15 cellular contexts compared by ENCODE assay signal in the genomic region with DNA sequence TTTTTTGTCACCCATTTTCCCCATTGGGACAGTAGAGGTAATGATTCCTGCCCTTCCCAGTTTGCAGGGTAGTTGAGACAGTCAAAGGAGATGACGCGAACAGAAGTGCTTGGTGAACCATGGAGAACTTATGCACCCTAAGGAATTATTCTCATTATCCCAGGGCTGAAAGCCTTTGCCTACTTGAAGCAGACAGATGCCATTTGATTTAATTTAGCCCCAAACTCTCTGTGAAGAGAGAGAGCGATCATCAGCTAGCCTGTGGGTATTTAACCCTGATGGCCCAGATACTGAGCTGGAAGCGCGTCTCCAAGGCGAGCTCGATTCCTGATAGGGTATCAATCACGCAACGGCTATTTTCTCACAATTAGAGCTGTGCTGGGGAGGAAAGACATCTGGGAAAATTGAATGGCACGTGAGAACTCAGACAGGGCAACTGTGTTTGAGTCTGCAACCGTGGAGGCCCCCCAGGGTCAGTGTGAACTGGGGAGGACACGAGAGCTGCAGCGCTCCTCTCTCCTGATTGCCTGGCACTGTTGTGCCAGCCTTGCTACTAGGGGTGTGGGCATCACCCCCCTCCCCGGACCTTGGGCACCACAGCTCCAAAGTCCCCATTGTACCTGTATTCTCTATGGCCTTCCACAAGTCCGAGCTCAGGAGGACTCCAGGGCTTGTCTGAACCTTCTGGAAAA.
"Had no signal": no experiment of that assay in that cellular context is flagged by ENCODE, and none has a peak within 500 bp of the region (broad histone marks: within the 10 kb centered on the region; RNA-seq: fewer than 3 reads in every experiment).

No MANE protein-coding gene starts in this region.

- H3K27me3 ChIP-seq: colonic mucosa had no signal

- H3K36me3 ChIP-seq: colonic mucosa, heart left ventricle, neutrophil had no signal

- H3K9me3 ChIP-seq: colonic mucosa, heart left ventricle, neutrophil, psoas muscle had no signal

- H3K4me1 ChIP-seq: colonic mucosa, heart left ventricle, psoas muscle had no signal

- H3K4me3 ChIP-seq: colonic mucosa, heart left ventricle, psoas muscle had no signal

- H3K27ac ChIP-seq: colonic mucosa, heart left ventricle, neutrophil, psoas muscle had no signal

- DNase-seq: colonic mucosa; dermis blood vessel endothelial cell; foreskin melanocyte; heart left ventricle; hippocampal formation; kidney glomerular epithelial cell; mesendoderm; naive thymus-derived CD4-positive, alpha-beta T cell; nephron progenitor cell; psoas muscle; small intestine; stimulated activated CD4-positive, alpha-beta T cell treated with anti-CD3 and anti-CD28 coated beads, Interleukin-2, amount 100 ng/mL, for 48 hours; stimulated activated naive CD4-positive, alpha-beta T cell treated with Interleukin-2 at 50 U/mL for 16 hours; trophoblast cell had no signal
